In the genomic region with DNA sequence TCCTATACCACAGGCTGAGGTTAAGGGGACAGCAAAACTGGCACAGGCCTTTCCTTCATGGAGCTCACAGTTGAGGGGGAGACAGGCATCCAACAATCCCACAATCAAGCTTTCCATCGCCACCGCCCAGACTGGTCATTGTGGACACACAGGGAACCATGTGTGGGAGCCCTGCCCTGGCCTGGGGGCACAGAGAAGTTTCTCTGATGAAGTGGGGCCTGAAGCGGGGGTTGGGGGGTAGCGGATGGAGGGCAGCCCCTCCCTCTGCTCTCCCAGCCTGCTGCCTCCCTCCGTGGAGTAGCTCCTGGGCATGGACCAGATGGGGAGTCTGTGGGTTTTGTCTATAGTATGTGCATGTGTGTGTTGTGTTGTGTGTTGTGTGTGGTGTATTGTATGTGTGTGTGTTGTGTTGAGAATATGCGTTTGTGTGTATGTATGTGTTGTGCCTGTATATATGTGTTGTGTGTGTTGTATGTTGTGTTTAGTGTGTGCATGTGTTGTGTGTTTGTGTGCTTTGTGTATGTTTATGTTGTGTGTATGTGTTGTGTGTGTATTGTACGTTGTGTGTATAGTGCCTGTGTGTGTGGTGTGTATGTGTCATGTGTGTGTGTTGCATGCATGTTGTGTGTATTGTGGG, we compare ENCODE assay signal across 1 cellular context.
TF ChIP-seq lines count a peak whose summit lies in the region.

No MANE protein-coding gene starts in this region.

TF ChIP-seq in H1, 55 proteins besides CTCF, POLR2A, EP300 and RAD21:
- TF ChIP-seq ATF2 (IDR thresholded peaks at IDR 0.05; ENCODE audit: low read length) (no peak), SAP30 (IDR thresholded peaks at IDR 0.05; ENCODE audit: insufficient read depth, insufficient replicate concordance, low read length) (no peak), SP2 (IDR thresholded peaks at IDR 0.05; ENCODE audit: low read length) (no peak), TAF7 (optimal IDR thresholded peaks at IDR 0.05; ENCODE audit: borderline replicate concordance, low read depth, low read length) (no peak), KDM5A (IDR thresholded peaks at IDR 0.05; ENCODE audit: low read length) (no peak), E2F6 (IDR thresholded peaks at IDR 0.05) (no peak), TEAD4 (IDR thresholded peaks at IDR 0.05; ENCODE audit: low read depth, low read length) (no peak), GTF2F1 (IDR thresholded peaks at IDR 0.05; ENCODE audit: borderline replicate concordance, low read depth, low read length) (no peak), SUZ12 (IDR thresholded peaks at IDR 0.05; ENCODE audit: low read length) (no peak), EZH2 (IDR thresholded peaks at IDR 0.05; ENCODE audit: low read depth, low read length, severe bottlenecking) (no peak), SIRT6 (IDR thresholded peaks at IDR 0.05; ENCODE audit: low read length) (no peak), CTBP2 (IDR thresholded peaks at IDR 0.05; ENCODE audit: borderline replicate concordance, insufficient read depth, insufficient read length, low read length) (no peak), NANOG (IDR thresholded peaks at IDR 0.05; ENCODE audit: insufficient read depth, low read depth, low read length, poor library complexity, severe bottlenecking) (no peak), SRF (IDR thresholded peaks at IDR 0.05; ENCODE audit: low read depth, low read length) (no peak)
